In the genomic region with DNA sequence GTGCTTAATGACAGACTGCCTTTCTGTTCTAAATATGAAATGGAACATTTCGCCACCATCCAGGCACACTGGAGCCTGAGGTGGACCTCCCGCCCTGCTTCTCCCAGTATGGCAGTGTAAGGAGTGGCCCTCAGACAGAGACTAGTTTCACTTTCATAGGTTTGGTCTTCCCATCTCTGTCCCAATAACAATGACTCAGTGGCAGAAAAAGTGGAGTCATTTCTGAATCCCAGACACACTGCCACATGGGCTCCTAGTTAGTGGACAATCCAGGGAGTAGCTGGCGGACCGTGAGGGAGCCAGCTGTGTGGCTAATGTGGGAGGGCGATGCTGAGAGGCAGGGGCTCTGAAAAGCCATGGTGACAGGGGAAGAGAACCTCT, we compare ENCODE assay signal across 8 cellular contexts.
DNase-seq lines count a peak whose midpoint lies in the region; ATAC-seq and TF ChIP-seq lines count a peak whose summit lies in the region.
"Had no signal": no experiment of that assay in that cellular context is flagged by ENCODE, and none has a peak within 500 bp of the region (broad histone marks: within the 10 kb centered on the region; RNA-seq: fewer than 3 reads in every experiment).

No MANE protein-coding gene starts in this region.

- intact Hi-C loops in HCT116 (cut with micrococcal nuclease) = no loop called here

- no peak overlapping the region for H3K27ac ChIP-seq in HCT116 (ENCODE audit: low read depth, low read length)

- H3K36me3 ChIP-seq in HCT116 (ENCODE audit: control insufficient read depth in 1 of 2, insufficient read depth in 2 of 2, low read length in 2 of 2) = no peaks in the 10 kb centered on the region
- no peaks in the 10 kb centered on the region for H3K36me3 ChIP-seq in skeletal muscle satellite cell (ENCODE audit: insufficient read depth, low read length)

- no TSS peak for BruUV-seq in HCT116 (replicated peaks; lab: Mats Ljungman, UMichigan)

- CTCF ChIA-PET in HCT116 (lab: Charles Lee) = no interaction called here

- DNase-seq in HCT116 (ENCODE audit: low read depth, low spot score) (no peak), fibroblast of peridontal ligament (ENCODE audit: extremely low read depth) (peak; percentile 48), SIG-M5 (lab: John Stamatoyannopoulos, UW) (no peak), DMS114 treated with DMSO at 0.1 percent for 48 hours (lab: John Stamatoyannopoulos, UW; ENCODE audit: unreplicated experiment) (no peak), GF-D8 (lab: John Stamatoyannopoulos, UW) (no peak)

- no peaks in the 10 kb centered on the region for H3K9me3 ChIP-seq in HCT116 (ENCODE audit: control insufficient read depth in 1 of 2, insufficient read depth in 1 of 2, low read depth in 1 of 2, low read length in 2 of 2)
- H3K9me3 ChIP-seq in skeletal muscle satellite cell (replicated peaks; ENCODE audit: low read length) = no peaks in the 10 kb centered on the region

- RAD21 ChIA-PET in HCT116 (lab: Charles Lee; ENCODE audit: low non-redundant PET in 1 of 2, low total read pairs in 2 of 2, uncharacterized antibody in 2 of 2, unreplicated experiment in 2 of 2) = no interaction called here

- no peak for TF ChIP-seq RAD21 in HCT116 (IDR thresholded peaks at IDR 0.05; ENCODE audit: low read depth)

- H3K9ac ChIP-seq in HCT116 (ENCODE audit: low read length) = no peak overlapping the region
- H3K9ac ChIP-seq in skeletal muscle satellite cell (ENCODE audit: low read depth, low read length) = peak overlapping the region; percentile 41

- peaks cover 7% of the 10 kb centered on the region; the same call in 1 of the 2 replicates for H3K27me3 ChIP-seq in HCT116 (ENCODE audit: insufficient read depth, low read length)
- no peaks in the 10 kb centered on the region for H3K27me3 ChIP-seq in skeletal muscle satellite cell (ENCODE audit: control insufficient read depth, insufficient read depth, low read length)

- no peak for TF ChIP-seq CTCF in HCT116 (IDR thresholded peaks at IDR 0.05 in 2 of 3, conservative IDR thresholded peaks at IDR 0.05 in 1 of 3; ENCODE audit: borderline replicate concordance in 1 of 3, insufficient read depth in 1 of 3, low read depth in 2 of 3, low read length in 2 of 3)

- H2AFZ ChIP-seq in HCT116 (ENCODE audit: low read depth, low read length, poor library complexity, severe bottlenecking) = no peak overlapping the region

- H3K4me1 ChIP-seq in HCT116 (ENCODE audit: control insufficient read depth in 1 of 2, insufficient read depth in 2 of 2, low read length in 2 of 2) = peaks cover 11 to 34% of the 10 kb centered on the region in 2 experiments
- peaks cover 48% of the 10 kb centered on the region for H3K4me1 ChIP-seq in skeletal muscle satellite cell (ENCODE audit: control insufficient read depth, insufficient read depth, low read length)

- H3K4me3 ChIP-seq in HCT116 (replicated peaks in 1 of 2; ENCODE audit: low read depth in 1 of 2, low read length in 2 of 2) (no peak overlapping the region), skeletal muscle satellite cell (ENCODE audit: low read length) (peak overlapping the region; percentile 48)
- H3K4me3 ChIP-seq: skin epidermis had no signal

- ATAC-seq in HCT116 (no peak), SK-N-SH treated with all-trans-retinoic acid at 6 μM for 48 hours (peak; percentile 31)

- H3K4me2 ChIP-seq in HCT116 (ENCODE audit: low read length) (peak overlapping the region; percentile 12; the same call in 1 of the 2 replicates), skeletal muscle satellite cell (ENCODE audit: low read length) (peak overlapping the region; percentile 65)

- H3K9me2 ChIP-seq in HCT116 (ENCODE audit: insufficient read depth) = no peaks in the 10 kb centered on the region

- TF ChIP-seq POLR2A in HCT116 (IDR thresholded peaks at IDR 0.05; ENCODE audit: borderline replicate concordance, extremely low read depth, insufficient read depth, insufficient read length) = no peak

- POLR2A ChIA-PET in HCT116 (lab: Charles Lee) = no interaction called here

- no peaks in the 10 kb centered on the region for H3K79me2 ChIP-seq in HCT116 (ENCODE audit: insufficient read depth, low read length)

- no peaks in the 10 kb centered on the region for H4K20me1 ChIP-seq in HCT116 (ENCODE audit: insufficient read depth)

TF ChIP-seq in HCT116, 20 proteins besides CTCF, POLR2A, EP300 and RAD21:
- no peak for TF ChIP-seq SP1 (IDR thresholded peaks at IDR 0.05; ENCODE audit: low read depth)
- TF ChIP-seq FOSL1 (IDR thresholded peaks at IDR 0.05; ENCODE audit: low read depth) = no peak
- TF ChIP-seq YY1 (IDR thresholded peaks at IDR 0.05; ENCODE audit: extremely low read depth, insufficient replicate concordance, low read depth, low read length) = no peak

TF ChIP-seq in SK-N-SH treated with all-trans-retinoic acid at 6 μM for 48 hours, 23 proteins besides CTCF, POLR2A, EP300 and RAD21:
- TF ChIP-seq ZFP30 (CRISPR knock-in tag; IDR thresholded peaks at IDR 0.05) (no peak), TCF4 (CRISPR knock-in tag; IDR thresholded peaks at IDR 0.05; ENCODE audit: borderline replicate concordance) (no peak), ZFP3 (CRISPR knock-in tag; IDR thresholded peaks at IDR 0.05) (no peak), PPARA (CRISPR knock-in tag; IDR thresholded peaks at IDR 0.05; ENCODE audit: borderline replicate concordance) (no peak), SNAI2 (CRISPR knock-in tag; IDR thresholded peaks at IDR 0.05) (no peak), ESRRG (CRISPR knock-in tag; IDR thresholded peaks at IDR 0.05) (no peak), OSR1 (CRISPR knock-in tag; IDR thresholded peaks at IDR 0.05) (no peak), ZNF8 (CRISPR knock-in tag; IDR thresholded peaks at IDR 0.05) (no peak), ZNF70 (CRISPR knock-in tag; IDR thresholded peaks at IDR 0.05) (no peak), ZC3H10 (CRISPR knock-in tag; IDR thresholded peaks at IDR 0.05) (no peak), CSDC2 (CRISPR knock-in tag; IDR thresholded peaks at IDR 0.05) (no peak), ZNF565 (CRISPR knock-in tag; conservative IDR thresholded peaks at IDR 0.05; ENCODE audit: low read depth) (no peak), BACH2 (CRISPR knock-in tag; IDR thresholded peaks at IDR 0.05; ENCODE audit: borderline replicate concordance) (no peak)
- TF ChIP-seq, protein P1, sequence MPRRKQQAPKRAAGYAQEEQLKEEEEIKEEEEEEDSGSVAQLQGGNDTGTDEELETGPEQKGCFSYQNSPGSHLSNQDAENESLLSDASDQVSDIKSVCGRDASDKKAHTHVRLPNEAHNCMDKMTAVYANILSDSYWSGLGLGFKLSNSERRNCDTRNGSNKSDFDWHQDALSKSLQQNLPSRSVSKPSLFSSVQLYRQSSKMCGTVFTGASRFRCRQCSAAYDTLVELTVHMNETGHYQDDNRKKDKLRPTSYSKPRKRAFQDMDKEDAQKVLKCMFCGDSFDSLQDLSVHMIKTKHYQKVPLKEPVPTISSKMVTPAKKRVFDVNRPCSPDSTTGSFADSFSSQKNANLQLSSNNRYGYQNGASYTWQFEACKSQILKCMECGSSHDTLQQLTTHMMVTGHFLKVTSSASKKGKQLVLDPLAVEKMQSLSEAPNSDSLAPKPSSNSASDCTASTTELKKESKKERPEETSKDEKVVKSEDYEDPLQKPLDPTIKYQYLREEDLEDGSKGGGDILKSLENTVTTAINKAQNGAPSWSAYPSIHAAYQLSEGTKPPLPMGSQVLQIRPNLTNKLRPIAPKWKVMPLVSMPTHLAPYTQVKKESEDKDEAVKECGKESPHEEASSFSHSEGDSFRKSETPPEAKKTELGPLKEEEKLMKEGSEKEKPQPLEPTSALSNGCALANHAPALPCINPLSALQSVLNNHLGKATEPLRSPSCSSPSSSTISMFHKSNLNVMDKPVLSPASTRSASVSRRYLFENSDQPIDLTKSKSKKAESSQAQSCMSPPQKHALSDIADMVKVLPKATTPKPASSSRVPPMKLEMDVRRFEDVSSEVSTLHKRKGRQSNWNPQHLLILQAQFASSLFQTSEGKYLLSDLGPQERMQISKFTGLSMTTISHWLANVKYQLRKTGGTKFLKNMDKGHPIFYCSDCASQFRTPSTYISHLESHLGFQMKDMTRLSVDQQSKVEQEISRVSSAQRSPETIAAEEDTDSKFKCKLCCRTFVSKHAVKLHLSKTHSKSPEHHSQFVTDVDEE (CRISPR knock-in tag; IDR thresholded peaks at IDR 0.05) = no peak
- TF ChIP-seq, protein P2, sequence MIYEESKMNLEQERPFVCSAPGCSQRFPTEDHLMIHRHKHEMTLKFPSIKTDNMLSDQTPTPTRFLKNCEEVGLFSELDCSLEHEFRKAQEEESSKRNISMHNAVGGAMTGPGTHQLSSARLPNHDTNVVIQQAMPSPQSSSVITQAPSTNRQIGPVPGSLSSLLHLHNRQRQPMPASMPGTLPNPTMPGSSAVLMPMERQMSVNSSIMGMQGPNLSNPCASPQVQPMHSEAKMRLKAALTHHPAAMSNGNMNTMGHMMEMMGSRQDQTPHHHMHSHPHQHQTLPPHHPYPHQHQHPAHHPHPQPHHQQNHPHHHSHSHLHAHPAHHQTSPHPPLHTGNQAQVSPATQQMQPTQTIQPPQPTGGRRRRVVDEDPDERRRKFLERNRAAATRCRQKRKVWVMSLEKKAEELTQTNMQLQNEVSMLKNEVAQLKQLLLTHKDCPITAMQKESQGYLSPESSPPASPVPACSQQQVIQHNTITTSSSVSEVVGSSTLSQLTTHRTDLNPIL (CRISPR knock-in tag; IDR thresholded peaks at IDR 0.05; ENCODE audit: low read depth) = no peak
